ENCODE assay signal across 10 cellular contexts in genomic region chr14:104149617-104150141, GRCh38. TPM values are rescaled to one million over a fixed set of nuclear protein-coding genes. Genes with fewer than 3 reads are reported as not detected.
A peak's percentile ranks its signal among the peaks of the same experiment; 100 is the strongest.
DNase-seq lines count a peak whose midpoint lies in the region; ATAC-seq, FAIRE-seq and TF ChIP-seq lines count a peak whose summit lies in the region.
"Had no signal": no experiment of that assay in that cellular context is flagged by ENCODE, and none has a peak within 500 bp of the region (broad histone marks: within the 10 kb centered on the region; RNA-seq: fewer than 3 reads in every experiment).

No MANE protein-coding gene starts in this region.

- peaks cover 24% of the 10 kb centered on the region; the same call in 1 of the 2 replicates for H3K79me2 ChIP-seq in HCT116 (ENCODE audit: insufficient read depth, low read length)
- no peaks in the 10 kb centered on the region for H3K79me2 ChIP-seq in endothelial cell of umbilical vein (ENCODE audit: control insufficient read depth, insufficient read depth, low read length)

- peak overlapping the region; percentile 92 for H2BK15ac ChIP-seq in neuronal stem cell (ENCODE audit: low read length)

- H3K36me3 ChIP-seq in HCT116 (ENCODE audit: control insufficient read depth in 1 of 2, insufficient read depth in 2 of 2, low read length in 2 of 2) = no peaks in the 10 kb centered on the region; a peak in 1 of 4 replicates
- H3K36me3 ChIP-seq in endothelial cell of umbilical vein (ENCODE audit: control insufficient read depth in 2 of 2, extremely low read depth in 1 of 2, insufficient read depth in 2 of 2, low read length in 2 of 2) = peaks cover 0 to 10% of the 10 kb centered on the region in 2 experiments
- H3K36me3 ChIP-seq in neuronal stem cell (replicated peaks in 1 of 2; ENCODE audit: control insufficient read depth in 2 of 2, insufficient read depth in 2 of 2, low read length in 2 of 2) = peaks cover 5 to 9% of the 10 kb centered on the region in 2 donors

- H4K8ac ChIP-seq in neuronal stem cell (ENCODE audit: low read depth, low read length) = no peak overlapping the region

- intact Hi-C loops in HCT116 (cut with micrococcal nuclease) = no loop called here
- intact Hi-C loops in endothelial cell of umbilical vein (cut with micrococcal nuclease) = loop anchor here (2.0 kb wide), 1 partner anchor 35 kb away; no protein-coding TSS in a partner anchor

- peak overlapping the region; percentile 43 for H3K4me2 ChIP-seq in HCT116 (ENCODE audit: low read length)
- peak overlapping the region; percentile 22 for H3K4me2 ChIP-seq in endothelial cell of umbilical vein (ENCODE audit: insufficient read depth, low read length)
- peak overlapping the region; percentile 37 for H3K4me2 ChIP-seq in neuronal stem cell (ENCODE audit: insufficient read depth, low read length, poor library complexity, severe bottlenecking)

- ATAC-seq in HCT116 (peak; percentile 76), HG03442 (IDR thresholded peaks at IDR 0.05; ENCODE audit: unreplicated experiment) (no peak), HG03354 (IDR thresholded peaks at IDR 0.05; ENCODE audit: poor library complexity, severe bottlenecking, unreplicated experiment) (no peak)

- no peak for DNase-seq in HCT116 (ENCODE audit: low read depth, low spot score)
- peak; percentile 44 for DNase-seq in NCI-H524 treated with DMSO at 0.1 percent for 48 hours (lab: John Stamatoyannopoulos, UW)
- DNase-seq in endothelial cell of umbilical vein (ENCODE audit: low read depth, low spot score) = peak; percentile 64
- peak; percentile 72 for DNase-seq in neuronal stem cell (ENCODE audit: low spot score)
- no peak for DNase-seq in DMS114 treated with DMSO at 0.1 percent for 48 hours (lab: John Stamatoyannopoulos, UW; ENCODE audit: unreplicated experiment)
- DNase-seq: stimulated activated CD4-positive, alpha-beta T cell treated with anti-CD3 and anti-CD28 coated beads, Interleukin-4, amount 100 ng/mL, for 1 hour had no signal

- H2BK5ac ChIP-seq in neuronal stem cell (ENCODE audit: low read length) = peak overlapping the region; percentile 98

- H3K4me1 ChIP-seq in HCT116 (ENCODE audit: control insufficient read depth in 1 of 2, insufficient read depth in 2 of 2, low read length in 2 of 2) (peaks cover 11 to 18% of the 10 kb centered on the region in 2 experiments), endothelial cell of umbilical vein (ENCODE audit: control insufficient read depth, extremely low read depth, insufficient read depth, low read length) (peaks cover 26% of the 10 kb centered on the region), neuronal stem cell (ENCODE audit: control insufficient read depth in 2 of 2, insufficient read depth in 1 of 2, low read depth in 1 of 2, low read length in 2 of 2) (peaks cover 36 to 42% of the 10 kb centered on the region in 2 donors)

- no peaks in the 10 kb centered on the region for H3K27me3 ChIP-seq in HCT116 (ENCODE audit: insufficient read depth, low read length)
- no peaks in the 10 kb centered on the region for H3K27me3 ChIP-seq in endothelial cell of umbilical vein (ENCODE audit: control insufficient read depth in 2 of 2, insufficient read depth in 2 of 2, low read length in 2 of 2)
- H3K27me3 ChIP-seq in neuronal stem cell (ENCODE audit: control insufficient read depth in 3 of 3, insufficient read depth in 3 of 3, low read depth in 1 of 3, low read length in 3 of 3) = no peaks in the 10 kb centered on the region

- H3K27ac ChIP-seq in HCT116 (ENCODE audit: low read depth, low read length) (peak overlapping the region; percentile 51; the same call in 1 of the 2 replicates), endothelial cell of umbilical vein (ENCODE audit: insufficient read depth, low read depth, low read length) (no peak overlapping the region), neuronal stem cell (replicated peaks; ENCODE audit: low read length) (peak overlapping the region; percentile 87)

- H3K9ac ChIP-seq in HCT116 (ENCODE audit: low read length) = no peak overlapping the region
- H3K9ac ChIP-seq in endothelial cell of umbilical vein (replicated peaks; ENCODE audit: extremely low read depth, insufficient read depth, low read length) = no peak overlapping the region
- H3K9ac ChIP-seq in neuronal stem cell (ENCODE audit: low read depth, low read length, poor library complexity) = peak overlapping the region; percentile 61

- FAIRE-seq in endothelial cell of umbilical vein (lab: Jason Lieb, UNC) = no peak
- FAIRE-seq: TTC549 had no signal

- RAD21 ChIA-PET in HCT116 (lab: Charles Lee; ENCODE audit: low non-redundant PET in 1 of 2, low total read pairs in 2 of 2, uncharacterized antibody in 2 of 2, unreplicated experiment in 2 of 2) = no interaction called here

- no peak overlapping the region for H2AFZ ChIP-seq in HCT116 (ENCODE audit: low read depth, low read length, poor library complexity, severe bottlenecking)
- H2AFZ ChIP-seq in endothelial cell of umbilical vein (ENCODE audit: low read depth, low read length) = peak overlapping the region; percentile 57
- H2AFZ ChIP-seq in neuronal stem cell (ENCODE audit: low read length) = peak overlapping the region; percentile 28

- peak overlapping the region; percentile 96 for H2BK120ac ChIP-seq in neuronal stem cell (ENCODE audit: low read depth, low read length)

- no peak for TF ChIP-seq RAD21 in HCT116 (IDR thresholded peaks at IDR 0.05; ENCODE audit: low read depth)

- POLR2A ChIA-PET in HCT116 (lab: Charles Lee) = no interaction called here
- POLR2A ChIA-PET in endothelial cell of umbilical vein (lab: Charles Lee) = interaction anchor here (0.6 kb wide), 1 partner anchor 376 kb away, joined by 5 read pairs; no protein-coding TSS in a partner anchor

- H4K20me1 ChIP-seq in HCT116 (ENCODE audit: insufficient read depth) (no peaks in the 10 kb centered on the region), endothelial cell of umbilical vein (replicated peaks; ENCODE audit: control insufficient read depth, extremely low read depth, insufficient read depth, low read length) (no peaks in the 10 kb centered on the region)

- H3K79me1 ChIP-seq in neuronal stem cell (ENCODE audit: low read depth, low read length) = peaks cover 37% of the 10 kb centered on the region

- no peaks in the 10 kb centered on the region for H3K9me1 ChIP-seq in endothelial cell of umbilical vein (replicated peaks; ENCODE audit: control insufficient read depth, extremely low read depth, insufficient read depth, low read length)

- H3K4ac ChIP-seq in neuronal stem cell (ENCODE audit: low read length) = no peak overlapping the region

- BruUV-seq in HCT116 (replicated peaks; lab: Mats Ljungman, UMichigan) (no TSS peak), endothelial cell of umbilical vein (replicated peaks; lab: Mats Ljungman, UMichigan) (no TSS peak)

- H2BK12ac ChIP-seq in neuronal stem cell (ENCODE audit: low read length) = peak overlapping the region; percentile 99

- H3K4me3 ChIP-seq in HCT116 (replicated peaks in 1 of 2; ENCODE audit: low read depth in 1 of 2, low read length in 2 of 2) = no peak overlapping the region
- no peak overlapping the region for H3K4me3 ChIP-seq in endothelial cell of umbilical vein (replicated peaks in 1 of 3; ENCODE audit: insufficient read depth in 1 of 3, low read depth in 1 of 3, low read length in 3 of 3)
- H3K4me3 ChIP-seq in neuronal stem cell (ENCODE audit: low read length in 2 of 2) = no peak overlapping the region
- H3K4me3 ChIP-seq: coronary artery had no signal

- CTCF ChIA-PET in HCT116 (lab: Charles Lee) = no interaction called here
- CTCF ChIA-PET in endothelial cell of umbilical vein (lab: Charles Lee) = no interaction called here

- no peak overlapping the region for H3K14ac ChIP-seq in neuronal stem cell (ENCODE audit: low read length)

- WGBS in neuronal stem cell (ENCODE audit: extremely low coverage in 2 of 2, insufficient read length in 2 of 2, insufficient replicate concordance in 1 of 2), 2 donors = no CpG with 5 or more reads among the region's 13 CpGs

- H2AK5ac ChIP-seq in neuronal stem cell (ENCODE audit: low read depth, low read length) = peak overlapping the region; percentile 99

- TF ChIP-seq POLR2A in HCT116 (IDR thresholded peaks at IDR 0.05; ENCODE audit: borderline replicate concordance, extremely low read depth, insufficient read depth, insufficient read length) = no peak
- TF ChIP-seq POLR2A in endothelial cell of umbilical vein (IDR thresholded peaks at IDR 0.05; ENCODE audit: low read depth, low read length) = no peak

- no peaks in the 10 kb centered on the region for H3K9me2 ChIP-seq in HCT116 (ENCODE audit: insufficient read depth)

- H3K9me3 ChIP-seq in HCT116 (ENCODE audit: control insufficient read depth in 1 of 2, insufficient read depth in 1 of 2, low read depth in 1 of 2, low read length in 2 of 2) = no peaks in the 10 kb centered on the region
- no peaks in the 10 kb centered on the region for H3K9me3 ChIP-seq in endothelial cell of umbilical vein (replicated peaks; ENCODE audit: control insufficient read depth, insufficient read depth, low read length)
- no peaks in the 10 kb centered on the region for H3K9me3 ChIP-seq in neuronal stem cell (replicated peaks in 1 of 2; ENCODE audit: control insufficient read depth in 2 of 2, insufficient read depth in 1 of 2, low read depth in 1 of 2, low read length in 2 of 2)

- dilution Hi-C loops in endothelial cell of umbilical vein (cut with MboI; ENCODE audit: extremely low pct_ligation_motif_present, low sequenced_read_pairs) = no loop called here

- H4K91ac ChIP-seq in neuronal stem cell (ENCODE audit: low read depth, low read length, poor library complexity) = no peak overlapping the region

- TF ChIP-seq CTCF in HCT116 (IDR thresholded peaks at IDR 0.05 in 2 of 3, conservative IDR thresholded peaks at IDR 0.05 in 1 of 3; ENCODE audit: borderline replicate concordance in 1 of 3, insufficient read depth in 1 of 3, low read depth in 2 of 3, low read length in 2 of 3) (no peak), endothelial cell of umbilical vein (IDR thresholded peaks at IDR 0.05; ENCODE audit: extremely low read depth in 1 of 2, insufficient read depth in 1 of 2, low read depth in 1 of 2, low read length in 2 of 2) (no peak)

- H3K18ac ChIP-seq in neuronal stem cell (ENCODE audit: low read length) = peak overlapping the region; percentile 99

- H3K23ac ChIP-seq in neuronal stem cell (ENCODE audit: low read depth, low read length, poor library complexity) = no peak overlapping the region

TF ChIP-seq in HCT116, 20 proteins besides CTCF, POLR2A, EP300 and RAD21 (continues in another document):
- no peak for TF ChIP-seq EZH2 (IDR thresholded peaks at IDR 0.05)

RNA-seq across cellular contexts. Expression of gene KIF26A, which starts 11.3 kb away (rescaled TPM):
- total RNA-seq in HCT116 (2021; ENCODE audit: unreplicated experiment) (10.2 TPM), endothelial cell of umbilical vein (9.5 and 10.7 TPM in 2 replicates)
- 4.3 and 4.8 TPM in 2 replicates for polyA plus RNA-seq in HCT116 (2012)
- polyA plus RNA-seq in endothelial cell of umbilical vein = 3.6 and 5.1 TPM in 2 replicates
- polyA plus RNA-seq in endothelial cell of umbilical vein (2011; cell fraction: cytosol; rRNA removed) = 1.5 and 2.5 TPM in 2 replicates
- polyA plus RNA-seq in endothelial cell of umbilical vein (2011; cell fraction: nucleus; rRNA removed) = 3.8 and 4.6 TPM in 2 replicates
- polyA plus RNA-seq in endothelial cell of umbilical vein (2012) = 2.0 and 4.1 TPM in 2 replicates
- 2.5 and 3.6 TPM in 2 replicates for polyA minus RNA-seq in endothelial cell of umbilical vein
- polyA minus RNA-seq in endothelial cell of umbilical vein (2011; cell fraction: cytosol; rRNA and poly(A)+ RNA removed) = 23.8 TPM
- polyA minus RNA-seq in endothelial cell of umbilical vein (2011; cell fraction: nucleus; rRNA and poly(A)+ RNA removed) = 1.8 and 3.9 TPM in 2 replicates
- polyA plus RNA-seq in neuronal stem cell (2013, experiment 1 of 2) = 14.6 TPM
- 14.0 TPM for polyA plus RNA-seq in neuronal stem cell (2013, experiment 2 of 2)

Comparison
In these comparisons a context has a peak if more than half of its experiments do, and no peak if none do; other contexts are left out.
1. DNase-seq: peak in NCI-H524 treated with DMSO at 0.1 percent for 48 hours (single experiment), endothelial cell of umbilical vein (single experiment) and neuronal stem cell (single experiment); none in HCT116 (single experiment) and DMS114 treated with DMSO at 0.1 percent for 48 hours (single experiment).
2. Peak in every context shown above with its lines, with median percentiles within 50 percentile points of each other: H3K4me2 ChIP-seq.